ENCODE assay signal across 7 cellular contexts in genomic region chr1:150165622-150166612, GRCh38. TPM values are rescaled to one million over a fixed set of nuclear protein-coding genes. Genes with fewer than 3 reads are reported as not detected.
DNase-seq lines count a peak whose midpoint lies in the region; ATAC-seq and TF ChIP-seq lines count a peak whose summit lies in the region.

No MANE protein-coding gene starts in this region.

- H2BK120ac ChIP-seq in mesendoderm (ENCODE audit: low read depth, low read length), result no peak overlapping the region

- no peak overlapping the region for H2AK5ac ChIP-seq in mesendoderm (ENCODE audit: low read length)

- no peak overlapping the region for H2AFZ ChIP-seq in mammary epithelial cell (ENCODE audit: low read depth, low read length)

- no peak overlapping the region for H3K27ac Mint-ChIP-seq in T-helper 17 cell

- no peak overlapping the region for H3K56ac ChIP-seq in mesendoderm (ENCODE audit: low read length)

- no peak overlapping the region for H4K5ac ChIP-seq in mesendoderm (ENCODE audit: low read length)

- CTCF ChIA-PET in mammary epithelial cell (lab: Charles Lee; ENCODE audit: low non-redundant PET), result interaction anchor here (0.6 kb wide), 1 partner anchor 277 kb away, joined by 3 read pairs; no protein-coding TSS in a partner anchor

- H3K4me2 ChIP-seq in mammary epithelial cell (ENCODE audit: insufficient read depth, low read depth, low read length), result no peak overlapping the region
- no peak overlapping the region for H3K4me2 ChIP-seq in mesendoderm (ENCODE audit: low read length)

- ATAC-seq in T-helper 17 cell, result peak; percentile 61
- no peak for ATAC-seq in aorta (ENCODE audit: low FRiP score)
- ATAC-seq in HG03196 (IDR thresholded peaks at IDR 0.05; ENCODE audit: unreplicated experiment), result no peak

- H3K79me2 ChIP-seq in mammary epithelial cell (ENCODE audit: insufficient read depth, low read length), result no peaks in the 10 kb centered on the region
- H3K79me2 ChIP-seq in mesendoderm (ENCODE audit: control insufficient read depth, insufficient read depth, low read length), result no peaks in the 10 kb centered on the region

- no peak overlapping the region for H3K4me3 Mint-ChIP-seq in T-helper 17 cell

- in situ Hi-C loops in mammary epithelial cell (cut with MboI; ENCODE audit: low sequenced_read_pairs in 2 of 2), result loop anchor here in 1 of 2 donors (5.0 kb wide), 1 partner anchor 94 kb away; no protein-coding TSS in a partner anchor

- DNase-seq in EL (peak; percentile 66), LNCaP clone FGC (ENCODE audit: low read depth) (no peak), T-helper 17 cell (peak in 2 of 3 donors; percentile 20 to 40), mammary epithelial cell (peak; percentile 23), mesendoderm (peak; percentile 78), aorta (no peak)

- no peak overlapping the region for H2BK15ac ChIP-seq in mesendoderm (replicated peaks; ENCODE audit: low read depth)

- H3K27ac ChIP-seq in mammary epithelial cell (ENCODE audit: insufficient read depth, low read depth, low read length), result no peak overlapping the region
- H3K27ac ChIP-seq in mesendoderm (ENCODE audit: low read depth, low read length), result no peak overlapping the region
- H3K27ac ChIP-seq in aorta (ENCODE audit: low read depth in 1 of 2, low read length in 2 of 2), result peak overlapping the region; percentile 41 to 65

- H3K4ac ChIP-seq in mesendoderm (ENCODE audit: low read depth, low read length), result no peak overlapping the region

- H3K36me3 Mint-ChIP-seq in T-helper 17 cell (ENCODE audit: low read depth), result peaks cover 2% of the 10 kb centered on the region

- no TSS peak for BruUV-seq in mammary epithelial cell (replicated peaks; lab: Mats Ljungman, UMichigan)

- TF ChIP-seq CTCF in LNCaP clone FGC (IDR thresholded peaks at IDR 0.05; ENCODE audit: control insufficient read depth, extremely low read depth, insufficient read depth), result peak; percentile 67
- TF ChIP-seq CTCF in mammary epithelial cell (conservative IDR thresholded peaks at IDR 0.05 in 1 of 2, IDR thresholded peaks at IDR 0.05 in 1 of 2; ENCODE audit: extremely low read depth in 1 of 2, insufficient read depth in 1 of 2, low read depth in 1 of 2, low read length in 2 of 2), result peak; percentile 57 to 73

- no peak overlapping the region for H3K18ac ChIP-seq in mesendoderm (ENCODE audit: low read length)

- 78% methylated on average over 12 of the region's 14 CpGs for WGBS in mammary epithelial cell (ENCODE audit: low coverage, missing lambda C conversion rate)
- no CpG with 5 or more reads among the region's 14 CpGs for WGBS in mesendoderm (ENCODE audit: extremely low coverage, insufficient coverage, low lambda C conversion rate)
- WGBS in aorta, 2 donors, result 55 to 64% methylated on average over 14 of the region's 14 CpGs

- H4K8ac ChIP-seq in mesendoderm (ENCODE audit: low read depth, low read length), result no peak overlapping the region

- no peaks in the 10 kb centered on the region for H4K20me1 ChIP-seq in mammary epithelial cell (ENCODE audit: insufficient read depth, low read length)

- H3K36me3 ChIP-seq in mammary epithelial cell (ENCODE audit: insufficient read depth, low read length) (no peaks in the 10 kb centered on the region), mesendoderm (ENCODE audit: control insufficient read depth, insufficient read depth, low read length) (no peaks in the 10 kb centered on the region), aorta (ENCODE audit: control insufficient read depth in 1 of 2, insufficient read depth in 2 of 2, low read length in 1 of 2) (no peaks in the 10 kb centered on the region)

- peaks cover 14% of the 10 kb centered on the region for H3K4me1 ChIP-seq in mammary epithelial cell (ENCODE audit: insufficient read depth, low read length)
- H3K4me1 ChIP-seq in mesendoderm (ENCODE audit: control insufficient read depth, low read depth, low read length), result peaks cover 20% of the 10 kb centered on the region
- H3K4me1 ChIP-seq in aorta (ENCODE audit: control insufficient read depth in 1 of 2, insufficient read depth in 2 of 2, low read length in 2 of 2), result no peaks in the 10 kb centered on the region

- no peak overlapping the region for H3K4me3 ChIP-seq in LNCaP clone FGC (ENCODE audit: low read depth, low read length)
- H3K4me3 ChIP-seq in mammary epithelial cell (replicated peaks in 1 of 3; ENCODE audit: insufficient read depth in 1 of 3, low read depth in 2 of 3, low read length in 3 of 3), result no peak overlapping the region
- H3K4me3 ChIP-seq in mesendoderm (ENCODE audit: low read length), result no peak overlapping the region
- no peak overlapping the region for H3K4me3 ChIP-seq in aorta (ENCODE audit: low read length in 2 of 2)

- H3K4me1 Mint-ChIP-seq in T-helper 17 cell, result peaks cover 33% of the 10 kb centered on the region

- H3K27me3 ChIP-seq in mammary epithelial cell (ENCODE audit: insufficient read depth, low read length) (no peaks in the 10 kb centered on the region), mesendoderm (ENCODE audit: insufficient read depth, low read length, poor library complexity) (no peaks in the 10 kb centered on the region), aorta (ENCODE audit: control insufficient read depth in 1 of 2, insufficient read depth in 2 of 2, low read length in 1 of 2) (no peaks in the 10 kb centered on the region)

- H3K79me1 ChIP-seq in mesendoderm (ENCODE audit: low read length), result no peaks in the 10 kb centered on the region

- H3K9ac ChIP-seq in mammary epithelial cell (ENCODE audit: insufficient read depth, low read length) (no peak overlapping the region), mesendoderm (ENCODE audit: low read length) (no peak overlapping the region)

- dilution Hi-C loops in mammary epithelial cell (cut with HindIII; ENCODE audit: low sequenced_read_pairs), result no loop called here

- intact Hi-C loops in mammary epithelial cell (cut with micrococcal nuclease), result loop anchor here (1.0 kb wide), 1 partner anchor 204 kb away; no protein-coding TSS in a partner anchor
- intact Hi-C loops in aorta (cut with DNase I), result loop anchor here in 1 of 2 donors (5.0 kb wide), 1 partner anchor 204 kb away; no protein-coding TSS in a partner anchor

- no peak overlapping the region for H2BK5ac ChIP-seq in mesendoderm (ENCODE audit: low read length)

- no peaks in the 10 kb centered on the region for H3K27me3 Mint-ChIP-seq in T-helper 17 cell

- no peak overlapping the region for H3K23ac ChIP-seq in mesendoderm (ENCODE audit: low read length)

- H3K9me3 ChIP-seq in T-helper 17 cell (ENCODE audit: control insufficient read depth, low read length, poor library complexity, severe bottlenecking), result no peaks in the 10 kb centered on the region
- H3K9me3 ChIP-seq in mammary epithelial cell (replicated peaks; ENCODE audit: insufficient read depth, low read length), result no peaks in the 10 kb centered on the region
- no peaks in the 10 kb centered on the region for H3K9me3 ChIP-seq in aorta (ENCODE audit: control insufficient read depth, low read length)

RNA-seq across cellular contexts. Expression of gene PLEKHO1, which starts 16.2 kb away (rescaled TPM):
- 100 to 1,000 TPM in 1 of 2 donors, 10 to 100 TPM in 1; 71.4 to 124 TPM for total RNA-seq in T-helper 17 cell
- total RNA-seq in mammary epithelial cell, result 1 to 10 TPM; 3.1 to 3.3 TPM
- polyA plus RNA-seq in mammary epithelial cell, result 1.6 TPM
- polyA minus RNA-seq in mammary epithelial cell, result 6.5 TPM
- polyA plus RNA-seq in mesendoderm (2013, experiment 1 of 2), result 44.0 TPM
- polyA plus RNA-seq in mesendoderm (2013, experiment 2 of 2), result 44.5 TPM
- 100 to 1,000 TPM in 1 of 2 donors, 10 to 100 TPM in 1; 90.6 to 146 TPM for total RNA-seq in aorta
- polyA plus RNA-seq in aorta, result 100 to 1,000 TPM in 1 of 2 donors, 10 to 100 TPM in 1; 56.6 to 146 TPM

Comparison
In these comparisons a context has a peak if more than half of its experiments do, and no peak if none do; other contexts are left out.
1. DNase-seq: peak in EL (single experiment), T-helper 17 cell (2 of 3), mammary epithelial cell (single experiment) and mesendoderm (single experiment); none in LNCaP clone FGC (single experiment) and aorta (0 of 2).
2. H3K27ac ChIP-seq: peak in aorta (2 of 2); none in mammary epithelial cell (single experiment) and mesendoderm (single experiment).
3. RNA of gene PLEKHO1, which starts 16.2 kb away (total RNA-seq): 90.6 to 146 TPM in aorta and 71.4 to 124 TPM in T-helper 17 cell; 3.1 to 3.3 TPM in mammary epithelial cell; every median in the first group is over 10 times any median in the second.